ENCODE assay signal across 18 cellular contexts in genomic region chr9:135070198-135070951, GRCh38. TPM values are rescaled to one million over a fixed set of nuclear protein-coding genes. Genes with fewer than 3 reads are reported as not detected.
DNase-seq lines count a peak whose midpoint lies in the region; ATAC-seq and TF ChIP-seq lines count a peak whose summit lies in the region.
"Had no signal": no experiment of that assay in that cellular context is flagged by ENCODE, and none has a peak within 500 bp of the region (broad histone marks: within the 10 kb centered on the region; RNA-seq: fewer than 3 reads in every experiment).

No MANE protein-coding gene starts in this region.

- H3K27me3 Mint-ChIP-seq in chondrocyte (ENCODE audit: low read depth) = peaks cover 50% of the 10 kb centered on the region
- peaks cover 37 to 74% of the 10 kb centered on the region in 2 donors for H3K27me3 Mint-ChIP-seq in effector memory CD8-positive, alpha-beta T cell

- H3K4me3 ChIP-seq in osteoblast (ENCODE audit: insufficient read depth, low read length) = no peak overlapping the region

- H3K27me3 ChIP-seq in osteoblast (ENCODE audit: insufficient read depth, low read length) = peaks cover 2% of the 10 kb centered on the region

- H2AFZ ChIP-seq in osteoblast (ENCODE audit: low read length) = no peak overlapping the region

- no peak overlapping the region for H3K4me3 Mint-ChIP-seq in chondrocyte (ENCODE audit: unreplicated experiment)
- no peak overlapping the region for H3K4me3 Mint-ChIP-seq in effector memory CD8-positive, alpha-beta T cell
- H3K4me3 Mint-ChIP-seq: CD4-positive, alpha-beta T cell had no signal

- H3K9me3 Mint-ChIP-seq in chondrocyte (ENCODE audit: low read depth) = no peaks in the 10 kb centered on the region
- H3K9me3 Mint-ChIP-seq in effector memory CD8-positive, alpha-beta T cell = no peaks in the 10 kb centered on the region
- H3K9me3 Mint-ChIP-seq: CD4-positive, alpha-beta T cell had no signal

- ATAC-seq in effector memory CD8-positive, alpha-beta T cell (replicated peaks) = no peak
- ATAC-seq: left ventricle myocardium superior had no signal

- no peak overlapping the region for H3K27ac Mint-ChIP-seq in chondrocyte (ENCODE audit: unreplicated experiment)
- no peak overlapping the region for H3K27ac Mint-ChIP-seq in effector memory CD8-positive, alpha-beta T cell
- H3K27ac Mint-ChIP-seq: CD4-positive, alpha-beta T cell had no signal

- H3K79me2 ChIP-seq in osteoblast (ENCODE audit: insufficient read depth, low read length) = no peaks in the 10 kb centered on the region

- DNase-seq in DMS79 treated with DMSO at 0.1 percent for 48 hours (lab: John Stamatoyannopoulos, UW) (peak; percentile 21), DMS79 (lab: John Stamatoyannopoulos, UW) (no peak), ELF-1 (ENCODE audit: low read depth, low spot score) (peak; percentile 39), chondrocyte (ENCODE audit: low spot score) (peak; percentile 68), osteoblast (ENCODE audit: insufficient read length, low spot score, missing footprints) (peak; percentile 59), activated gamma-delta T cell (lab: John Stamatoyannopoulos, UW) (no peak)
- DNase-seq in activated CD4-positive, alpha-beta T cell treated with anti-CD3 and anti-CD28 coated beads, Interleukin-2, amount 50 U/mL, for 1 hour = no peak
- no peak for DNase-seq in effector memory CD8-positive, alpha-beta T cell
- DNase-seq: 8988T; EL; GOT3; left ventricle myocardium superior; NCI-H2029; SHP77; stimulated activated CD4-positive, alpha-beta T cell treated with anti-CD3 and anti-CD28 coated beads, Interleukin-2, amount 100 ng/mL, for 48 hours; stimulated activated CD8-positive, alpha-beta memory T cell treated with anti-CD3 and anti-CD28 coated beads, Interleukin-4, amount 100 ng/mL, for 48 hours; T-helper 2 cell had no signal

- H3K4me1 ChIP-seq in osteoblast (ENCODE audit: insufficient read depth, low read length) = no peaks in the 10 kb centered on the region

- peaks cover 2% of the 10 kb centered on the region for H3K36me3 Mint-ChIP-seq in chondrocyte (ENCODE audit: low read depth)
- H3K36me3 Mint-ChIP-seq in effector memory CD8-positive, alpha-beta T cell (ENCODE audit: insufficient read depth) = no peaks in the 10 kb centered on the region

- no peaks in the 10 kb centered on the region for H3K4me1 Mint-ChIP-seq in chondrocyte (ENCODE audit: low read depth)
- peaks cover 0 to 2% of the 10 kb centered on the region in 2 donors for H3K4me1 Mint-ChIP-seq in effector memory CD8-positive, alpha-beta T cell (ENCODE audit: low read depth in 2 of 2)

- H3K36me3 ChIP-seq in osteoblast (ENCODE audit: insufficient read depth, low read length) = no peaks in the 10 kb centered on the region

- H3K9me3 ChIP-seq in osteoblast (ENCODE audit: low read depth, low read length) = no peaks in the 10 kb centered on the region

- no peak overlapping the region for H3K4me2 ChIP-seq in osteoblast (ENCODE audit: insufficient read depth, low read length)

- TF ChIP-seq CTCF in chondrocyte (IDR thresholded peaks at IDR 0.05) (no peak), osteoblast (IDR thresholded peaks at IDR 0.05; ENCODE audit: extremely low read depth, low read depth, low read length) (no peak)

- H4K20me1 ChIP-seq in osteoblast (ENCODE audit: insufficient read depth, low read length) = no peaks in the 10 kb centered on the region

- H3K27ac ChIP-seq in osteoblast (ENCODE audit: low read depth, low read length) = no peak overlapping the region

RNA-seq across cellular contexts. Expression of gene OLFM1, which starts 17.1 kb away (rescaled TPM):
- total RNA-seq in chondrocyte = 1.2 to 4.2 TPM (median 2.8 TPM) in 3 replicates
- total RNA-seq in osteoblast = under 0.01 and 0.29 TPM in 2 replicates
- total RNA-seq: CD4-positive, alpha-beta T cell had no signal

Comparison
In these comparisons a context has a peak if more than half of its experiments do, and no peak if none do; other contexts are left out.
1. DNase-seq: peak in DMS79 treated with DMSO at 0.1 percent for 48 hours (single experiment), ELF-1 (single experiment), chondrocyte (single experiment) and osteoblast (single experiment); none in DMS79 (single experiment), activated CD4-positive, alpha-beta T cell treated with anti-CD3 and anti-CD28 coated beads, Interleukin-2, amount 50 U/mL, for 1 hour (single experiment), activated gamma-delta T cell (single experiment) and effector memory CD8-positive, alpha-beta T cell (0 of 3).